ENCODE assay signal across 8 cellular contexts in genomic region chr9:97848582-97849237, GRCh38. TPM values are rescaled to one million over a fixed set of nuclear protein-coding genes. Genes with fewer than 3 reads are reported as not detected.
DNase-seq lines count a peak whose midpoint lies in the region; ATAC-seq, FAIRE-seq and TF ChIP-seq lines count a peak whose summit lies in the region.

No MANE protein-coding gene starts in this region.

- H4K8ac ChIP-seq in mesenchymal stem cell (ENCODE audit: low read length), result no peak overlapping the region

- no peak overlapping the region for H2BK15ac ChIP-seq in mesenchymal stem cell (ENCODE audit: low read depth, poor library complexity, severe bottlenecking)

- DNase-seq in Right ventricle myocardium inferior (ENCODE audit: missing footprints) (peak; percentile 90), right atrium auricular region (ENCODE audit: low spot score) (no peak), GM12878 (ENCODE audit: low read depth, low spot score) (no peak), mesenchymal stem cell (no peak), type B pancreatic cell (ENCODE audit: extremely low spot score, unreplicated experiment) (no peak), DMS 273 (lab: John Stamatoyannopoulos, UW; ENCODE audit: unreplicated experiment) (no peak), chondrocyte (ENCODE audit: low spot score) (no peak), SHP77 (lab: John Stamatoyannopoulos, UW) (no peak)

- in situ Hi-C loops in GM12878 (cut with MboI), result no loop called here

- no peak overlapping the region for H2BK12ac ChIP-seq in mesenchymal stem cell (ENCODE audit: low read length in 2 of 2)

- H3K4ac ChIP-seq in mesenchymal stem cell (ENCODE audit: low read depth in 1 of 2, low read length in 2 of 2), result no peak overlapping the region

- H3K79me2 ChIP-seq in GM12878 (ENCODE audit: control insufficient read depth, insufficient read depth, low read length), result no peaks in the 10 kb centered on the region

- 9% methylated on average over 50 of the region's 52 CpGs for WGBS in GM12878 (ENCODE audit: insufficient coverage, insufficient replicate concordance, low lambda C conversion rate, missing lambda C conversion rate)
- 6% methylated on average over 48 of the region's 52 CpGs for WGBS in mesenchymal stem cell

- ATAC-seq in Right ventricle myocardium inferior, result no peak
- peak; percentile 16; the same call in 2 of the 3 replicates for ATAC-seq in GM12878

- no peak overlapping the region for H3K27ac ChIP-seq in right atrium auricular region
- H3K27ac ChIP-seq in GM12878 (ENCODE audit: control insufficient read depth, insufficient read depth), result no peak overlapping the region
- no peak overlapping the region for H3K27ac ChIP-seq in mesenchymal stem cell (ENCODE audit: low read length, poor library complexity, severe bottlenecking)

- POLR2A ChIA-PET in GM12878 (lab: Charles Lee), result no interaction called here

- no peak overlapping the region for H3K27ac Mint-ChIP-seq in type B pancreatic cell
- no peak overlapping the region for H3K27ac Mint-ChIP-seq in chondrocyte (ENCODE audit: unreplicated experiment)

- TF ChIP-seq CTCF in right atrium auricular region (IDR thresholded peaks at IDR 0.05) (no peak), GM12878 (IDR thresholded peaks at IDR 0.05 in 2 of 3, conservative IDR thresholded peaks at IDR 0.05 in 1 of 3; ENCODE audit: control insufficient read depth in 2 of 3, extremely low read depth in 1 of 3, insufficient read depth in 1 of 3, low read depth in 3 of 3, low read length in 3 of 3) (no peak), type B pancreatic cell (conservative IDR thresholded peaks at IDR 0.05) (no peak), chondrocyte (IDR thresholded peaks at IDR 0.05) (no peak)

- H4K20me1 ChIP-seq in GM12878 (ENCODE audit: control insufficient read depth, insufficient read depth), result no peaks in the 10 kb centered on the region

- H3K9me3 ChIP-seq in right atrium auricular region, result no peaks in the 10 kb centered on the region
- no peaks in the 10 kb centered on the region for H3K9me3 ChIP-seq in GM12878 (replicated peaks; ENCODE audit: control insufficient read depth, insufficient read depth, low read length)
- H3K9me3 ChIP-seq in mesenchymal stem cell (ENCODE audit: control insufficient read depth, low read length), result peaks cover 11% of the 10 kb centered on the region

- H3K9me3 Mint-ChIP-seq in type B pancreatic cell, result no peaks in the 10 kb centered on the region
- H3K9me3 Mint-ChIP-seq in chondrocyte (ENCODE audit: low read depth), result no peaks in the 10 kb centered on the region

- H3K36me3 ChIP-seq in right atrium auricular region (no peaks in the 10 kb centered on the region), GM12878 (ENCODE audit: control insufficient read depth in 2 of 2, insufficient read depth in 2 of 2, low read length in 1 of 2) (no peaks in the 10 kb centered on the region), mesenchymal stem cell (ENCODE audit: control insufficient read depth in 1 of 2, insufficient read depth in 2 of 2, low read depth in 1 of 2, low read length in 2 of 2) (no peaks in the 10 kb centered on the region)

- no peak for TF ChIP-seq RAD21 in GM12878 (IDR thresholded peaks at IDR 0.05; ENCODE audit: insufficient read depth, low read depth, low read length)

- no peak overlapping the region for H3K9ac ChIP-seq in GM12878 (ENCODE audit: control insufficient read depth, insufficient read depth, low read length)
- H3K9ac ChIP-seq in mesenchymal stem cell (ENCODE audit: low read length), result no peak overlapping the region

- H3K4me1 Mint-ChIP-seq in type B pancreatic cell (ENCODE audit: unreplicated experiment) (no peaks in the 10 kb centered on the region), chondrocyte (ENCODE audit: low read depth) (peaks cover 14% of the 10 kb centered on the region)

- no peak overlapping the region for H2AK5ac ChIP-seq in mesenchymal stem cell (ENCODE audit: low read length, severe bottlenecking)

- no peaks in the 10 kb centered on the region for H3K36me3 Mint-ChIP-seq in type B pancreatic cell
- peaks cover 3% of the 10 kb centered on the region for H3K36me3 Mint-ChIP-seq in chondrocyte (ENCODE audit: low read depth)

- intact Hi-C loops in Right ventricle myocardium inferior (cut with DNase I), result no loop called here
- intact Hi-C loops in GM12878 (cut with micrococcal nuclease; ENCODE audit: unreplicated experiment), result no loop called here

- peaks cover 0 to 38% of the 10 kb centered on the region in 2 donors for H3K4me1 ChIP-seq in right atrium auricular region
- no peaks in the 10 kb centered on the region for H3K4me1 ChIP-seq in GM12878 (ENCODE audit: control insufficient read depth, insufficient read depth, low read length)
- H3K4me1 ChIP-seq in mesenchymal stem cell (ENCODE audit: control insufficient read depth, insufficient read depth, low read depth, low read length), result peaks cover 26% of the 10 kb centered on the region

- no peaks in the 10 kb centered on the region for H3K79me1 ChIP-seq in mesenchymal stem cell (replicated peaks; ENCODE audit: low read length, poor library complexity, severe bottlenecking)

- H3K4me3 ChIP-seq in right atrium auricular region (peak overlapping the region in 1 of 2 donors; percentile 24), GM12878 (peak overlapping the region; percentile 23; the same call in 1 of the 2 replicates), mesenchymal stem cell (ENCODE audit: insufficient read depth in 1 of 2, low read depth in 1 of 2, low read length in 2 of 2) (peak overlapping the region in 1 of 2 experiments; percentile 53)

- H3K18ac ChIP-seq in mesenchymal stem cell (ENCODE audit: low read depth in 1 of 2, low read length in 2 of 2), result no peak overlapping the region

- H2AFZ ChIP-seq in GM12878 (ENCODE audit: control insufficient read depth, low read depth, low read length), result no peak overlapping the region
- H2AFZ ChIP-seq in mesenchymal stem cell (ENCODE audit: low read depth, low read length), result no peak overlapping the region

- H2BK120ac ChIP-seq in mesenchymal stem cell (ENCODE audit: low read depth, low read length), result no peak overlapping the region

- no peak for TF ChIP-seq POLR2A in GM12878 (IDR thresholded peaks at IDR 0.05; ENCODE audit: low read depth, low read length)

- no peak overlapping the region for H2BK5ac ChIP-seq in mesenchymal stem cell (ENCODE audit: low read depth, low read length, poor library complexity, severe bottlenecking)

- H3K4me3 Mint-ChIP-seq in type B pancreatic cell, result peak overlapping the region; percentile 44
- no peak overlapping the region for H3K4me3 Mint-ChIP-seq in chondrocyte (ENCODE audit: unreplicated experiment)

- H3K27me3 ChIP-seq in right atrium auricular region (peaks cover 33 to 55% of the 10 kb centered on the region in 2 donors), GM12878 (replicated peaks in 1 of 2; ENCODE audit: control insufficient read depth in 2 of 2, insufficient read depth in 2 of 2, low read length in 1 of 2) (peaks cover 14 to 42% of the 10 kb centered on the region in 2 experiments), mesenchymal stem cell (ENCODE audit: control insufficient read depth in 1 of 2, insufficient read depth in 1 of 2, low read length in 2 of 2) (peaks cover 76 to 92% of the 10 kb centered on the region in 2 experiments)

- H3K23ac ChIP-seq in mesenchymal stem cell (ENCODE audit: low read length in 2 of 2), result no peak overlapping the region

- CTCF ChIA-PET in GM12878 (lab: Yijun Ruan, JAX), result no interaction called here

- SMC1A ChIA-PET in GM12878 (lab: Charles Lee; ENCODE audit: uncharacterized antibody, unreplicated experiment), result no interaction called here

- H3K14ac ChIP-seq in mesenchymal stem cell (ENCODE audit: low read length in 2 of 2), result no peak overlapping the region

- no TSS peak for BruUV-seq in GM12878 (replicated peaks; lab: Mats Ljungman, UMichigan)

- peak overlapping the region; percentile 60 for H3K4me2 ChIP-seq in GM12878 (ENCODE audit: control insufficient read depth, insufficient read depth)
- H3K4me2 ChIP-seq in mesenchymal stem cell (ENCODE audit: low read length, poor library complexity, severe bottlenecking), result peak overlapping the region; percentile 57

- no peak overlapping the region for H4K91ac ChIP-seq in mesenchymal stem cell (ENCODE audit: low read length)

- RAD21 ChIA-PET in GM12878 (lab: Charles Lee; ENCODE audit: unreplicated experiment), result no interaction called here

- TF ChIP-seq EP300 in GM12878 (IDR thresholded peaks at IDR 0.05; ENCODE audit: borderline replicate concordance in 1 of 2, control insufficient read depth in 1 of 2, low read depth in 2 of 2, low read length in 2 of 2), result no peak

- peaks cover 91% of the 10 kb centered on the region for H3K27me3 Mint-ChIP-seq in type B pancreatic cell
- H3K27me3 Mint-ChIP-seq in chondrocyte (ENCODE audit: low read depth), result peaks cover 59% of the 10 kb centered on the region

- FAIRE-seq in GM12878 (lab: Jason Lieb, UNC), result no peak

TF ChIP-seq in GM12878, 131 proteins besides CTCF, POLR2A, EP300 and RAD21:
- TF ChIP-seq EZH2 (IDR thresholded peaks at IDR 0.05; ENCODE audit: borderline replicate concordance, control insufficient read depth, low read depth, low read length), result 0 out of 2 replicates have a peak, but pooled peaks have one; percentile 3
- TF ChIP-seq SUZ12 (IDR thresholded peaks at IDR 0.05; ENCODE audit: unreplicated experiment), result peak; percentile 68
- TF ChIP-seq TAF1 (IDR thresholded peaks at IDR 0.05; ENCODE audit: borderline replicate concordance, low read depth, low read length), result no peak
- no peak for TF ChIP-seq SIX5 (IDR thresholded peaks at IDR 0.05; ENCODE audit: low read depth, low read length, severe bottlenecking)

RNA-seq across cellular contexts. Expression of gene FOXE1, which starts 4.3 kb away (rescaled TPM):
- total RNA-seq in Right ventricle myocardium inferior (not detected), right atrium auricular region (not detected), GM12878 (2014; rRNA removed) (not detected in 2 replicates), GM12878 (2014; rRNA removed; fragmentation: Illumina TruSeq; extraction: Trizol) (not detected in 2 replicates), GM12878 (2021) (not detected in 2 replicates), type B pancreatic cell (ENCODE audit: low replicate concordance) (2.4 and 4.2 TPM in 2 replicates), chondrocyte (not detected in 3 replicates)
- total RNA-seq in GM12878 (2013; cell fraction: nucleolus; rRNA removed), result not detected in 2 replicates
- not detected for polyA plus RNA-seq in GM12878 (2011; ENCODE audit: low read depth)
- polyA plus RNA-seq in GM12878 (2011; rRNA removed) (not detected in 2 replicates), GM12878 (2014; fragmentation: Illumina TruSeq; extraction: Trizol) (not detected in 2 replicates), GM12878 (2014; fragmentation: Nextera tagmentation; extraction: Ambion mirVana) (not detected), GM12878 (2014; rRNA removed) (not detected in 2 replicates), GM12878 (2016; fragmentation: Nextera tagmentation; extraction: Ambion mirVana) (not detected)
- not detected in 2 replicates for polyA plus RNA-seq in GM12878 (2011; cell fraction: cytosol; rRNA removed)
- polyA plus RNA-seq in GM12878 (2011; cell fraction: nucleus; rRNA removed), result not detected in 2 replicates
- polyA plus RNA-seq in GM12878 (2012), result 0.04 TPM in 1 of 2 replicates, not detected in the other
- polyA minus RNA-seq in GM12878 (2011; rRNA and poly(A)+ RNA removed), result not detected in 2 replicates
- polyA minus RNA-seq in GM12878 (2011; cell fraction: cytosol; rRNA and poly(A)+ RNA removed), result not detected in 2 replicates
- not detected in 2 replicates for polyA minus RNA-seq in GM12878 (2011; cell fraction: nucleus; rRNA and poly(A)+ RNA removed)
- polyA plus RNA-seq in mesenchymal stem cell (2013, experiment 1 of 2), result not detected
- polyA plus RNA-seq in mesenchymal stem cell (2013, experiment 2 of 2), result not detected
